ENCODE assay signal across 1 cellular context in genomic region chr12:20628999-20629398, GRCh38.
TF ChIP-seq lines count a peak whose summit lies in the region.

No MANE protein-coding gene starts in this region.

TF ChIP-seq in H1, 55 proteins besides CTCF, POLR2A, EP300 and RAD21:
- TF ChIP-seq BACH1 (IDR thresholded peaks at IDR 0.05; ENCODE audit: low read length) (no peak), CREB1 (IDR thresholded peaks at IDR 0.05) (no peak), ATF2 (IDR thresholded peaks at IDR 0.05; ENCODE audit: low read length) (no peak), POLR2AphosphoS5 (IDR thresholded peaks at IDR 0.05; ENCODE audit: low read depth, low read length) (no peak), NRF1 (IDR thresholded peaks at IDR 0.05; ENCODE audit: low read depth, low read length) (no peak), TBP (IDR thresholded peaks at IDR 0.05; ENCODE audit: low read depth, low read length) (no peak), HDAC6 (IDR thresholded peaks at IDR 0.05; ENCODE audit: low read depth, low read length) (no peak), BRCA1 (IDR thresholded peaks at IDR 0.05; ENCODE audit: low read depth, low read length) (no peak), USF2 (IDR thresholded peaks at IDR 0.05; ENCODE audit: low read length) (no peak), TCF12 (IDR thresholded peaks at IDR 0.05; ENCODE audit: low read depth, low read length) (no peak), NANOG (IDR thresholded peaks at IDR 0.05; ENCODE audit: insufficient read depth, low read depth, low read length, poor library complexity, severe bottlenecking) (no peak), SP1 (IDR thresholded peaks at IDR 0.05; ENCODE audit: low read depth, low read length) (no peak), SIN3A (conservative IDR thresholded peaks at IDR 0.05 in 1 of 2, IDR thresholded peaks at IDR 0.05 in 1 of 2; ENCODE audit: low read depth in 1 of 2, low read length in 2 of 2) (no peak), KDM1A (IDR thresholded peaks at IDR 0.05; ENCODE audit: borderline replicate concordance, low read length) (no peak), TAF7 (optimal IDR thresholded peaks at IDR 0.05; ENCODE audit: borderline replicate concordance, low read depth, low read length) (no peak)
